13 cellular contexts compared by ENCODE assay signal in the genomic region with DNA sequence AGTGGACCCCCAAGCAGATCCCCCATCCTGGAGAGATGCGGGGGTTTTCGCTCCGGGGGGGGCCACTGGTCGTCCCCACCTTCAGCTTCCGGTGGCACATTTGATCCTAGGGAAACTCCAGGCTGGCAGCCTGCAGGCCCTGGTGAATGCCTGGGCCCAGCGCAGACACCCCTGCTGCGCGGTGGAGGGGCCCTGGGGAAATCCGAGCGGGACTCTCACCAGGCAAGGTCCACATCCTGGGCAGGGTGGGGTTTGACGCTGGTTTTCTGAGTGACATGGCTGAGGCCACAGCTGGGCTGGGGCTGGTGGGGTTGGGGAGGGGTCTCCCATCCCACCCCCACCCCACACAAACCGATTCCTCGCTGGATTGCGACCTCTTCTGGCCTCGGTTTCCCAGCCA. TPM values are rescaled to one million over a fixed set of nuclear protein-coding genes. Genes with fewer than 3 reads are reported as not detected.
A peak's percentile ranks its signal among the peaks of the same experiment; 100 is the strongest.
DNase-seq lines count a peak whose midpoint lies in the region; ATAC-seq, FAIRE-seq and TF ChIP-seq lines count a peak whose summit lies in the region.
"Not testable (repeated sequence)": the region's sequence is repeated elsewhere in the genome, so short reads cannot be mapped to it uniquely, and the experiment has no call there.
"Had no signal": no experiment of that assay in that cellular context is flagged by ENCODE, and none has a peak within 500 bp of the region (broad histone marks: within the 10 kb centered on the region; RNA-seq: fewer than 3 reads in every experiment).

No MANE protein-coding gene starts in this region.

- ATAC-seq in GM18868 (IDR thresholded peaks at IDR 0.05; ENCODE audit: unreplicated experiment) (peak; percentile 72), T-helper 17 cell (peak; percentile 56), left lobe of liver (peak; percentile 10), naive B cell (ENCODE audit: low read depth in 2 of 2) (peak; percentile 42 to 57)
- ATAC-seq in activated T-helper 17 cell treated with anti-CD3 and anti-CD28 coated beads, Interleukin-2, amount 50 U/mL, for 72 hours (replicated peaks): peak; percentile 27
- peak; percentile 78 for ATAC-seq in stimulated activated naive CD8-positive, alpha-beta T cell treated with anti-CD3 and anti-CD28 coated beads, Interleukin-15, amount 100 ng/mL, for 72 hours

- not testable (repeated sequence) for H3K36me3 Mint-ChIP-seq in T-helper 17 cell (ENCODE audit: low read depth); activated T-helper 17 cell treated with anti-CD3 and anti-CD28 coated beads, Interleukin-2, amount 50 U/mL, for 72 hours (ENCODE audit: low read depth); naive B cell

- H3K27me3 Mint-ChIP-seq in T-helper 17 cell; activated T-helper 17 cell treated with anti-CD3 and anti-CD28 coated beads, Interleukin-2, amount 50 U/mL, for 72 hours; naive B cell; stimulated activated naive CD8-positive, alpha-beta T cell treated with anti-CD3 and anti-CD28 coated beads, Interleukin-15, amount 100 ng/mL, for 72 hours: not testable (repeated sequence)

- POLR2A ChIA-PET in endothelial cell of umbilical vein (lab: Charles Lee): not testable (repeated sequence)

- not testable (repeated sequence) for H3K27me3 ChIP-seq in endothelial cell of umbilical vein (ENCODE audit: control insufficient read depth in 2 of 2, insufficient read depth in 2 of 2, low read length in 2 of 2)

- DNase-seq in HTR-8/SVneo (ENCODE audit: insufficient read length, low spot score); T-helper 17 cell; endothelial cell of umbilical vein (ENCODE audit: low read depth, low spot score); left lobe of liver (ENCODE audit: low spot score); naive B cell; stimulated activated naive CD8-positive, alpha-beta T cell treated with anti-CD3 and anti-CD28 coated beads, Interleukin-15, amount 100 ng/mL, for 72 hours: not testable (repeated sequence)

- not testable (repeated sequence) for TF ChIP-seq POLR2A in endothelial cell of umbilical vein (IDR thresholded peaks at IDR 0.05; ENCODE audit: low read depth, low read length)

- not testable (repeated sequence) for H4K20me1 ChIP-seq in endothelial cell of umbilical vein (replicated peaks; ENCODE audit: control insufficient read depth, extremely low read depth, insufficient read depth, low read length)

- not testable (repeated sequence) for H3K4me2 ChIP-seq in endothelial cell of umbilical vein (ENCODE audit: insufficient read depth, low read length)

- H3K4me3 Mint-ChIP-seq in T-helper 17 cell; activated T-helper 17 cell treated with anti-CD3 and anti-CD28 coated beads, Interleukin-2, amount 50 U/mL, for 72 hours; naive B cell; stimulated activated naive CD8-positive, alpha-beta T cell treated with anti-CD3 and anti-CD28 coated beads, Interleukin-15, amount 100 ng/mL, for 72 hours: not testable (repeated sequence)

- H3K27ac ChIP-seq in endothelial cell of umbilical vein (ENCODE audit: insufficient read depth, low read depth, low read length): not testable (repeated sequence)

- H2AFZ ChIP-seq in endothelial cell of umbilical vein (ENCODE audit: low read depth, low read length): not testable (repeated sequence)

- not testable (repeated sequence) for H3K4me3 ChIP-seq in endothelial cell of umbilical vein (replicated peaks in 1 of 3; ENCODE audit: insufficient read depth in 1 of 3, low read depth in 1 of 3, low read length in 3 of 3)

- CTCF ChIA-PET in endothelial cell of umbilical vein (lab: Charles Lee): not testable (repeated sequence)

- H3K27ac Mint-ChIP-seq in T-helper 17 cell; activated T-helper 17 cell treated with anti-CD3 and anti-CD28 coated beads, Interleukin-2, amount 50 U/mL, for 72 hours; naive B cell; stimulated activated naive CD8-positive, alpha-beta T cell treated with anti-CD3 and anti-CD28 coated beads, Interleukin-15, amount 100 ng/mL, for 72 hours: not testable (repeated sequence)

- H3K4me1 ChIP-seq in endothelial cell of umbilical vein (ENCODE audit: control insufficient read depth, extremely low read depth, insufficient read depth, low read length): not testable (repeated sequence)

- not testable (repeated sequence) for H3K9me3 Mint-ChIP-seq in activated T-helper 17 cell treated with anti-CD3 and anti-CD28 coated beads, Interleukin-2, amount 50 U/mL, for 72 hours; naive B cell; stimulated activated naive CD8-positive, alpha-beta T cell treated with anti-CD3 and anti-CD28 coated beads, Interleukin-15, amount 100 ng/mL, for 72 hours

- not testable (repeated sequence) for H3K4me1 Mint-ChIP-seq in T-helper 17 cell; activated T-helper 17 cell treated with anti-CD3 and anti-CD28 coated beads, Interleukin-2, amount 50 U/mL, for 72 hours; naive B cell; stimulated activated naive CD8-positive, alpha-beta T cell treated with anti-CD3 and anti-CD28 coated beads, Interleukin-15, amount 100 ng/mL, for 72 hours

- not testable (repeated sequence) for H3K9me3 ChIP-seq in T-helper 17 cell (ENCODE audit: control insufficient read depth, low read length, poor library complexity, severe bottlenecking); endothelial cell of umbilical vein (replicated peaks; ENCODE audit: control insufficient read depth, insufficient read depth, low read length)

- dilution Hi-C loops in endothelial cell of umbilical vein (cut with MboI; ENCODE audit: extremely low pct_ligation_motif_present, low sequenced_read_pairs): not testable (repeated sequence)

- intact Hi-C loops in endothelial cell of umbilical vein (cut with micrococcal nuclease): not testable (repeated sequence)

- BruUV-seq in endothelial cell of umbilical vein (replicated peaks; lab: Mats Ljungman, UMichigan): not testable (repeated sequence)

- FAIRE-seq in HTR-8/SVneo (lab: Jason Lieb, UNC) (peak; percentile 77), endothelial cell of umbilical vein (lab: Jason Lieb, UNC) (peak; percentile 84)

- not testable (repeated sequence) for H3K79me2 ChIP-seq in endothelial cell of umbilical vein (ENCODE audit: control insufficient read depth, insufficient read depth, low read length)

- not testable (repeated sequence) for H3K36me3 ChIP-seq in endothelial cell of umbilical vein (ENCODE audit: control insufficient read depth in 2 of 2, extremely low read depth in 1 of 2, insufficient read depth in 2 of 2, low read length in 2 of 2)

- TF ChIP-seq CTCF in endothelial cell of umbilical vein (IDR thresholded peaks at IDR 0.05; ENCODE audit: extremely low read depth in 1 of 2, insufficient read depth in 1 of 2, low read depth in 1 of 2, low read length in 2 of 2): not testable (repeated sequence)

- H3K9ac ChIP-seq in endothelial cell of umbilical vein (replicated peaks; ENCODE audit: extremely low read depth, insufficient read depth, low read length): not testable (repeated sequence)

- H3K9me1 ChIP-seq in endothelial cell of umbilical vein (replicated peaks; ENCODE audit: control insufficient read depth, extremely low read depth, insufficient read depth, low read length): not testable (repeated sequence)

RNA-seq across cellular contexts. Expression of gene CA4, which starts 30.6 kb away (rescaled TPM):
- not detected for total RNA-seq in T-helper 17 cell
- not detected for total RNA-seq in activated T-helper 17 cell treated with anti-CD3 and anti-CD28 coated beads, Interleukin-2, amount 50 U/mL, for 72 hours
- 0.29 TPM in 1 of 2 replicates, not detected in the other for total RNA-seq in endothelial cell of umbilical vein
- 0.10 and 0.17 TPM in 2 replicates for polyA plus RNA-seq in endothelial cell of umbilical vein
- 0.14 and 0.17 TPM in 2 replicates for polyA plus RNA-seq in endothelial cell of umbilical vein (2011; cell fraction: cytosol; rRNA removed)
- 0.36 and 0.66 TPM in 2 replicates for polyA plus RNA-seq in endothelial cell of umbilical vein (2011; cell fraction: nucleus; rRNA removed)
- not detected in 2 replicates for polyA plus RNA-seq in endothelial cell of umbilical vein (2012)
- polyA minus RNA-seq in endothelial cell of umbilical vein: 0.41 TPM in 1 of 2 replicates, not detected in the other
- not detected for polyA minus RNA-seq in endothelial cell of umbilical vein (2011; cell fraction: cytosol; rRNA and poly(A)+ RNA removed)
- not detected in 2 replicates for polyA minus RNA-seq in endothelial cell of umbilical vein (2011; cell fraction: nucleus; rRNA and poly(A)+ RNA removed)
- 0.53 TPM for total RNA-seq in left lobe of liver
- not detected for polyA plus RNA-seq in naive B cell (ENCODE audit: low read depth in 6 of 6)
- total RNA-seq: A673, HT1080, M059J, SJCRH30 had no signal
- polyA plus RNA-seq: IgD-negative memory B cell had no signal

RNA-seq across cellular contexts. Expression of gene HEATR6, which starts 40.4 kb away (rescaled TPM):
- total RNA-seq in T-helper 17 cell: 10 to 100 TPM; 13.7 to 18.5 TPM
- 10 to 100 TPM; 30.5 to 31.5 TPM for total RNA-seq in activated T-helper 17 cell treated with anti-CD3 and anti-CD28 coated beads, Interleukin-2, amount 50 U/mL, for 72 hours
- 16.7 and 17.4 TPM in 2 replicates for total RNA-seq in endothelial cell of umbilical vein
- polyA plus RNA-seq in endothelial cell of umbilical vein: 18.6 and 20.2 TPM in 2 replicates
- 11.7 and 13.6 TPM in 2 replicates for polyA plus RNA-seq in endothelial cell of umbilical vein (2011; cell fraction: cytosol; rRNA removed)
- 61.2 and 67.3 TPM in 2 replicates for polyA plus RNA-seq in endothelial cell of umbilical vein (2011; cell fraction: nucleus; rRNA removed)
- polyA plus RNA-seq in endothelial cell of umbilical vein (2012): 10.9 and 11.6 TPM in 2 replicates
- 21.0 and 26.5 TPM in 2 replicates for polyA minus RNA-seq in endothelial cell of umbilical vein
- 13.0 TPM for polyA minus RNA-seq in endothelial cell of umbilical vein (2011; cell fraction: cytosol; rRNA and poly(A)+ RNA removed)
- polyA minus RNA-seq in endothelial cell of umbilical vein (2011; cell fraction: nucleus; rRNA and poly(A)+ RNA removed): 25.1 and 27.9 TPM in 2 replicates
- total RNA-seq in left lobe of liver: 5.0 TPM
- 10 to 100 TPM; 10.1 to 19.1 (median 15.8) TPM for polyA plus RNA-seq in naive B cell (ENCODE audit: low read depth in 6 of 6)

Comparison
In these comparisons a context has a peak if more than half of its experiments do, and no peak if none do; other contexts are left out.
1. ATAC-seq: peak in every context shown above with its lines; median percentile 78 in stimulated activated naive CD8-positive, alpha-beta T cell treated with anti-CD3 and anti-CD28 coated beads, Interleukin-15, amount 100 ng/mL, for 72 hours; 72 in GM18868; 56 in T-helper 17 cell; 50 in naive B cell; 27 in activated T-helper 17 cell treated with anti-CD3 and anti-CD28 coated beads, Interleukin-2, amount 50 U/mL, for 72 hours; 10 in left lobe of liver.